Comparison of ENCODE assay signal across 8 cellular contexts in genomic region chr1:161071886-161072371, GRCh38. TPM values are rescaled to one million over a fixed set of nuclear protein-coding genes. Genes with fewer than 3 reads are reported as not detected.
DNase-seq lines count a peak whose midpoint lies in the region; ATAC-seq and TF ChIP-seq lines count a peak whose summit lies in the region.

No MANE protein-coding gene starts in this region.

- TF ChIP-seq CTCF in AG04449 (IDR thresholded peaks at IDR 0.05; ENCODE audit: insufficient read depth, low read length, missing control alignments) (peak; percentile 50), GM13976 (IDR thresholded peaks at IDR 0.05; ENCODE audit: borderline replicate concordance, control extremely low read depth, extremely low read depth, insufficient read depth, missing control alignments) (peak; percentile 60), heart right ventricle (IDR thresholded peaks at IDR 0.05) (peak; percentile 13 to 67 (median 53))

- 68% methylated on average over 9 of the region's 9 CpGs for WGBS in heart right ventricle, 2 donors

- H3K4me3 ChIP-seq in AG04449 (ENCODE audit: low read depth, low read length) = no peak overlapping the region
- H3K4me3 ChIP-seq in heart right ventricle = no peak overlapping the region

- no peaks in the 10 kb centered on the region for H3K27me3 ChIP-seq in heart right ventricle

- POLR2A ChIA-PET in AG04449 (lab: Yijun Ruan, JAX) = no interaction called here

- no peak overlapping the region for H3K27ac ChIP-seq in heart right ventricle

- in situ Hi-C loops in GM13976 (cut with MboI; ENCODE audit: low sequenced_read_pairs, unreplicated experiment) = no loop called here

- CTCF ChIA-PET in AG04449 (lab: Yijun Ruan, JAX) = interaction anchor here (0.6 to 8.9 kb wide), 16 partner anchors 9 to 81 kb away, joined by 3 to 100 read pairs (median 6); partner anchors contain the start of genes KLHDC9, NECTIN4 and USF1

- DNase-seq in AG04449 (ENCODE audit: low read depth, low spot score) (no peak), GM13976 (ENCODE audit: low spot score) (peak; percentile 82), OCI-M1 (lab: John Stamatoyannopoulos, UW) (peak; percentile 84), heart right ventricle (peak; percentile 38 to 54), NCI-H1048 (lab: John Stamatoyannopoulos, UW) (no peak), NCI-H2107 (lab: John Stamatoyannopoulos, UW) (no peak)
- peak in 3 of 4 experiments; percentile 14 to 39 (median 14) for DNase-seq in activated naive CD4-positive, alpha-beta T cell (lab: John Stamatoyannopoulos, UW)
- peak in 2 of 3 donors; percentile 36 to 48 for DNase-seq in stimulated activated CD4-positive, alpha-beta T cell treated with anti-CD3 and anti-CD28 coated beads, Interleukin-12 subunit alpha, Interleukin-12 subunit beta, amount 100 ng/mL, for 48 hours (ENCODE audit: low read depth in 2 of 3, low spot score in 1 of 3)

- ATAC-seq in heart right ventricle = peak in 3 of 8 donors; percentile 45 to 49 (median 46)

- no peaks in the 10 kb centered on the region for H3K9me3 ChIP-seq in heart right ventricle

- peaks cover 0 to 26% (median 0%) of the 10 kb centered on the region in 9 donors for H3K4me1 ChIP-seq in heart right ventricle

- intact Hi-C loops in heart right ventricle (cut with DNase I) = no loop called here

- H3K36me3 ChIP-seq in heart right ventricle = no peaks in the 10 kb centered on the region

RNA-seq across cellular contexts. Expression of gene ARHGAP30, which starts 2.2 kb away (rescaled TPM):
- 10 to 100 TPM in 1 of 10 donors, 1 to 10 TPM in 9; 1.5 to 16.4 (median 2.1) TPM for total RNA-seq in heart right ventricle
- 1 to 10 TPM; 1.2 to 1.4 TPM for polyA plus RNA-seq in heart right ventricle

RNA-seq across cellular contexts. Expression of gene NECTIN4, which starts 17.4 kb away (rescaled TPM):
- total RNA-seq in heart right ventricle = under 1 TPM in 1 of 10 donors, not detected in 9; 0.19 TPM
- under 1 TPM in 1 of 2 donors, not detected in 1; 0.06 TPM for polyA plus RNA-seq in heart right ventricle

RNA-seq across cellular contexts. Expression of gene USF1, which starts 26.2 kb away (rescaled TPM):
- 10 to 100 TPM; 23.7 to 43.6 (median 28.5) TPM for total RNA-seq in heart right ventricle
- 10 to 100 TPM; 42.4 to 55.1 TPM for polyA plus RNA-seq in heart right ventricle

RNA-seq across cellular contexts. Expression of gene KLHDC9, which starts 26.2 kb away (rescaled TPM):
- 10 to 100 TPM in 5 of 10 donors, 1 to 10 TPM in 5; 2.2 to 17.7 (median 9.0) TPM for total RNA-seq in heart right ventricle
- 1 to 10 TPM in 1 of 2 donors, under 1 TPM in 1; 0.83 to 6.7 TPM for polyA plus RNA-seq in heart right ventricle

RNA-seq across cellular contexts. Expression of gene TSTD1, which starts 33.2 kb away (rescaled TPM):
- total RNA-seq in heart right ventricle = 10 to 100 TPM in 9 of 10 donors, 1 to 10 TPM in 1; 8.0 to 18.0 (median 13.4) TPM
- polyA plus RNA-seq in heart right ventricle = 10 to 100 TPM; 11.8 to 15.3 TPM

Comparison
In these comparisons a context has a peak if more than half of its experiments do, and no peak if none do; other contexts are left out.
1. DNase-seq: peak in GM13976 (single experiment), OCI-M1 (single experiment), activated naive CD4-positive, alpha-beta T cell (3 of 4), heart right ventricle (2 of 2) and stimulated activated CD4-positive, alpha-beta T cell treated with anti-CD3 and anti-CD28 coated beads, Interleukin-12 subunit alpha, Interleukin-12 subunit beta, amount 100 ng/mL, for 48 hours (2 of 3); none in AG04449 (single experiment), NCI-H1048 (single experiment) and NCI-H2107 (single experiment).
2. Peak in every context shown above with its lines, with median percentiles within 50 percentile points of each other: CTCF ChIP-seq.